ENCODE assay signal across 15 cellular contexts in the genomic region with DNA sequence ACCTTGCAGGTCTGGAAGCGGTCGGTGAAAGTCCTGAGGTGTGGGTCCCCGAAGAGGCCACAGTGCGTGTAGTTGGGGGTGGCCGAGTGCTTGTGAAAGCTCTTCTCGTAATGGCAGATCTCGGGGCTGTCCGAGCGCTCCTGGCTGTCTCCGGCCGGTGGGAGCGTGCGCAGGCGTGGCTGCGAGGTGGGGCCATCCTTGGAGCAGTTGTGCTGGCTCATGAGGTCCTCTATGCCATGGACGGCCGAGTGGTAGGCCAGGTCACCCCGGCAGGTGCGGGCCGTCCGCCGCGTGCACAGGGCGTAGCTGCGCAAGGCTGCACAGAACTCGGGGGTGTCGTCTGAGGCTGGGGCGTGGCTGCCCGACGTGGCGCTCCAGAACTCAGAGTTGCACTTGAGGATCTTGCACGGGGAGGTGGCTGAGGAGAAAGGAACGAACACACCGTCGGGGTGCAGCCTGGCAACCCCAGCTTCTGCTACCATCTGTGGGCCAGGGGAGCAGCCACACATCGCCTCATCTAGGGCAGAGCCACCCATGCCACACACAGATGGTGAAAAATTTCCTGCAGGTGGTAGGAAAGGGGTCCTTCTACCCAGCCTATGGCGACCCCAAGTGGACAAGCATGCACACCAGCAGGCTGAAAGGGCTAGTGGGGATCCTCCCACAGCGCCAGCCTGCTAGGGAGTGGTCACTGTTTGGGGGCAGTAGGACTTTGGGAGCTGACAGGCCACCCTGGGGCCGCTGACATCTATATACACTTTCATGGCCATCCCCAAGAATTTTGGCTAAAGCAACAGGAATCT. TPM values are rescaled to one million over a fixed set of nuclear protein-coding genes. Genes with fewer than 3 reads are reported as not detected.
DNase-seq lines count a peak whose midpoint lies in the region; ATAC-seq and TF ChIP-seq lines count a peak whose summit lies in the region.
"Had no signal": no experiment of that assay in that cellular context is flagged by ENCODE, and none has a peak within 500 bp of the region (broad histone marks: within the 10 kb centered on the region; RNA-seq: fewer than 3 reads in every experiment).

No MANE protein-coding gene starts in this region.

- H3K36me3 Mint-ChIP-seq in activated naive CD4-positive, alpha-beta T cell treated with anti-CD3 and anti-CD28 coated beads for 36 hours (ENCODE audit: low read depth): no peaks in the 10 kb centered on the region
- H3K36me3 Mint-ChIP-seq in stimulated activated effector memory CD8-positive, alpha-beta T cell treated with anti-CD3 and anti-CD28 coated beads, Interleukin-12 subunit alpha, Interleukin-12 subunit beta, amount 100 ng/mL, for 72 hours: no peaks in the 10 kb centered on the region

- no peak overlapping the region for H3K4me3 ChIP-seq in Loucy (ENCODE audit: low read length, poor library complexity, severe bottlenecking)
- no peak overlapping the region for H3K4me3 ChIP-seq in astrocyte of the spinal cord (ENCODE audit: low read depth, low read length)
- H3K4me3 ChIP-seq: upper lobe of right lung had no signal

- H3K9me3 Mint-ChIP-seq in activated naive CD4-positive, alpha-beta T cell treated with anti-CD3 and anti-CD28 coated beads for 36 hours: no peaks in the 10 kb centered on the region
- no peaks in the 10 kb centered on the region for H3K9me3 Mint-ChIP-seq in stimulated activated effector memory CD8-positive, alpha-beta T cell treated with anti-CD3 and anti-CD28 coated beads, Interleukin-12 subunit alpha, Interleukin-12 subunit beta, amount 100 ng/mL, for 72 hours

- peaks cover 12% of the 10 kb centered on the region for H3K4me1 Mint-ChIP-seq in activated naive CD4-positive, alpha-beta T cell treated with anti-CD3 and anti-CD28 coated beads for 36 hours (ENCODE audit: low read depth)
- peaks cover 33% of the 10 kb centered on the region for H3K4me1 Mint-ChIP-seq in stimulated activated effector memory CD8-positive, alpha-beta T cell treated with anti-CD3 and anti-CD28 coated beads, Interleukin-12 subunit alpha, Interleukin-12 subunit beta, amount 100 ng/mL, for 72 hours

- H3K4me1 ChIP-seq in Loucy (ENCODE audit: insufficient read depth, low read length, poor library complexity, severe bottlenecking): peaks cover 18% of the 10 kb centered on the region

- no peak overlapping the region for H3K9ac ChIP-seq in Loucy (ENCODE audit: low read depth, low read length, poor library complexity, severe bottlenecking)
- H3K9ac ChIP-seq: KMS-11 had no signal

- no peaks in the 10 kb centered on the region for H3K27me3 ChIP-seq in Loucy (ENCODE audit: insufficient read depth, low read length, poor library complexity, severe bottlenecking)
- H3K27me3 ChIP-seq: upper lobe of right lung had no signal

- H3K4me2 ChIP-seq in Loucy (ENCODE audit: low read depth, low read length, poor library complexity, severe bottlenecking): no peak overlapping the region
- H3K4me2 ChIP-seq: KMS-11 had no signal

- CTCF ChIA-PET in activated naive CD4-positive, alpha-beta T cell treated with anti-CD3 and anti-CD28 coated beads for 36 hours (lab: Charles Lee): interaction anchor here (1.6 kb wide), 1 partner anchor 15 kb away, joined by 4 read pairs; no protein-coding TSS in a partner anchor

- DNase-seq in activated naive CD4-positive, alpha-beta T cell treated with anti-CD3 and anti-CD28 coated beads for 36 hours: peak; percentile 42
- no peak for DNase-seq in activated naive CD4-positive, alpha-beta T cell (lab: John Stamatoyannopoulos, UW)
- DNase-seq in astrocyte of the spinal cord (ENCODE audit: low read depth, low spot score): no peak
- no peak for DNase-seq in stimulated activated effector memory CD8-positive, alpha-beta T cell treated with anti-CD3 and anti-CD28 coated beads, Interleukin-12 subunit alpha, Interleukin-12 subunit beta, amount 100 ng/mL, for 72 hours (ENCODE audit: low spot score in 2 of 2)
- no peak for DNase-seq in effector CD8-positive, alpha-beta T cell (lab: John Stamatoyannopoulos, UW)
- DNase-seq: activated CD4-positive, alpha-beta T cell treated with anti-CD3 and anti-CD28 coated beads for 1 hour; activated effector memory CD4-positive, alpha-beta T cell treated with anti-CD3 and anti-CD28 coated beads, Interleukin-2, amount 50 U/mL, for 16 hours; GDM1; NCI-H510A treated with DMSO at 0.1 percent for 48 hours; right cardiac atrium; upper lobe of right lung had no signal

- no peaks in the 10 kb centered on the region for H3K27me3 Mint-ChIP-seq in activated naive CD4-positive, alpha-beta T cell treated with anti-CD3 and anti-CD28 coated beads for 36 hours (ENCODE audit: low read depth)

- no peaks in the 10 kb centered on the region for H3K9me2 ChIP-seq in Loucy (replicated peaks; ENCODE audit: low read depth, low read length)

- in situ Hi-C loops in astrocyte of the spinal cord (cut with HindIII; ENCODE audit: low sequenced_read_pairs): no loop called here

- no peaks in the 10 kb centered on the region for H4K20me1 ChIP-seq in Loucy (ENCODE audit: insufficient read depth, low read length, poor library complexity, severe bottlenecking)

- no peak overlapping the region for H3K27ac Mint-ChIP-seq in activated naive CD4-positive, alpha-beta T cell treated with anti-CD3 and anti-CD28 coated beads for 36 hours
- H3K27ac Mint-ChIP-seq in stimulated activated effector memory CD8-positive, alpha-beta T cell treated with anti-CD3 and anti-CD28 coated beads, Interleukin-12 subunit alpha, Interleukin-12 subunit beta, amount 100 ng/mL, for 72 hours: no peak overlapping the region

- H3F3A ChIP-seq in Loucy (ENCODE audit: low read depth): no peaks in the 10 kb centered on the region

- no peaks in the 10 kb centered on the region for H3K36me3 ChIP-seq in Loucy (ENCODE audit: insufficient read depth, low read length)
- H3K36me3 ChIP-seq: upper lobe of right lung had no signal

- peak; percentile 9 for ATAC-seq in stimulated activated effector memory CD8-positive, alpha-beta T cell treated with anti-CD3 and anti-CD28 coated beads, Interleukin-12 subunit alpha, Interleukin-12 subunit beta, amount 100 ng/mL, for 72 hours
- ATAC-seq in activated CD4-positive, CD25-positive, alpha-beta regulatory T cell treated with anti-CD3 and anti-CD28 coated beads, Interleukin-2, amount 50 U/mL, for 24 hours: no peak
- no peak for ATAC-seq in HG03280 (IDR thresholded peaks at IDR 0.05; ENCODE audit: unreplicated experiment)
- ATAC-seq: right cardiac atrium, upper lobe of right lung had no signal

- H2AFZ ChIP-seq in Loucy (ENCODE audit: low read length): no peak overlapping the region

- intact Hi-C loops in activated naive CD4-positive, alpha-beta T cell treated with anti-CD3 and anti-CD28 coated beads for 36 hours (cut with micrococcal nuclease): no loop called here

- H3K9me3 ChIP-seq in Loucy (ENCODE audit: insufficient read depth, low read depth, low read length): no peaks in the 10 kb centered on the region
- H3K9me3 ChIP-seq: upper lobe of right lung had no signal

- no peaks in the 10 kb centered on the region for H3K79me2 ChIP-seq in Loucy (ENCODE audit: insufficient read depth, low read length)

- peak; percentile 75 for TF ChIP-seq CTCF in Loucy (conservative IDR thresholded peaks at IDR 0.05; ENCODE audit: low read length)
- peak; percentile 9 for TF ChIP-seq CTCF in astrocyte of the spinal cord (IDR thresholded peaks at IDR 0.05; ENCODE audit: low read depth, low read length)

- no peak overlapping the region for H3K4me3 Mint-ChIP-seq in activated naive CD4-positive, alpha-beta T cell treated with anti-CD3 and anti-CD28 coated beads for 36 hours
- H3K4me3 Mint-ChIP-seq in stimulated activated effector memory CD8-positive, alpha-beta T cell treated with anti-CD3 and anti-CD28 coated beads, Interleukin-12 subunit alpha, Interleukin-12 subunit beta, amount 100 ng/mL, for 72 hours: no peak overlapping the region

RNA-seq across cellular contexts. Expression of a gene that starts 36.7 kb away (rescaled TPM):
- total RNA-seq in activated naive CD4-positive, alpha-beta T cell treated with anti-CD3 and anti-CD28 coated beads for 36 hours: under 1 TPM; 0.47 to 0.69 TPM
